11 cellular contexts compared by ENCODE assay signal in the genomic region with DNA sequence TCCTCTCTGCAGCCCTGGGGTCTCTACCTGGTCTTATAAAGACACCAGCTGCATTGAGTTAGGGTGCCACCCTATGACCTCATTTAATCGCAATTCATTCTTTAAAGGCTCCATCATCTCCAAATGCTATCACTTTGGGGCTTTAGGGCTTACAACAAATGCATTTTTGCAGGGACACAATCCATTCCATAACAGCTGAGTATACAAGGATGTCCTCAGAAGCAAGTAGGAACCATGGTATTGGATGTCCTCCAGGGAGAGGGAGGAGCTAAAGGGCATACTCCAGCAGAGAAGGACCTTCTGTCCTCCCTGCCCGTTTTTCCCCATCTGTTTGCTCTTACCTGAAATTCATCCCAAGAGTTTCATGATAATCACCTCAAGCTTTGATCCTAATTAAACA. TPM values are rescaled to one million over a fixed set of nuclear protein-coding genes. Genes with fewer than 3 reads are reported as not detected.
DNase-seq lines count a peak whose midpoint lies in the region; ATAC-seq and TF ChIP-seq lines count a peak whose summit lies in the region.
"Had no signal": no experiment of that assay in that cellular context is flagged by ENCODE, and none has a peak within 500 bp of the region (broad histone marks: within the 10 kb centered on the region; RNA-seq: fewer than 3 reads in every experiment).

No MANE protein-coding gene starts in this region.

- no peak overlapping the region for H3K27ac ChIP-seq in brain microvascular endothelial cell
- H3K27ac ChIP-seq: HL-60 had no signal

- peak; percentile 64 for ATAC-seq in left lobe of liver
- no peak for ATAC-seq in effector memory CD8-positive, alpha-beta T cell (replicated peaks)

- in situ Hi-C loops in brain microvascular endothelial cell (cut with HindIII; ENCODE audit: low pct_ligation_motif_present, low sequenced_read_pairs), result loop anchor here (25.0 kb wide), 1 partner anchor 127 kb away; a partner anchor contains a TSS

- H3K27ac Mint-ChIP-seq in effector memory CD8-positive, alpha-beta T cell, result no peak overlapping the region

- no peak for TF ChIP-seq CTCF in brain microvascular endothelial cell (IDR thresholded peaks at IDR 0.05; ENCODE audit: low read depth, low read length, missing control alignments)

- H3K4me1 Mint-ChIP-seq in effector memory CD8-positive, alpha-beta T cell (ENCODE audit: low read depth in 2 of 2), result peaks cover 0 to 4% of the 10 kb centered on the region in 2 donors

- H3K27me3 Mint-ChIP-seq in effector memory CD8-positive, alpha-beta T cell, result peaks cover 11 to 45% of the 10 kb centered on the region in 2 donors

- no peak overlapping the region for H3K4me3 Mint-ChIP-seq in effector memory CD8-positive, alpha-beta T cell

- no peaks in the 10 kb centered on the region for H3K9me3 Mint-ChIP-seq in effector memory CD8-positive, alpha-beta T cell
- H3K9me3 Mint-ChIP-seq: immature natural killer cell had no signal

- H3K27me3 ChIP-seq in brain microvascular endothelial cell (replicated peaks), result no peaks in the 10 kb centered on the region

- DNase-seq in AG20443 (ENCODE audit: low spot score) (peak; percentile 68), HuH-7 (ENCODE audit: low spot score) (peak; percentile 54), brain microvascular endothelial cell (peak; percentile 62), left lobe of liver (ENCODE audit: low spot score) (no peak), NCI-H1105 (lab: John Stamatoyannopoulos, UW) (no peak), NCI-H2081 treated with DMSO at 0.1 percent for 48 hours (lab: John Stamatoyannopoulos, UW) (no peak), amygdala (lab: John Stamatoyannopoulos, UW) (no peak)
- DNase-seq in effector memory CD8-positive, alpha-beta T cell, result no peak

- no peak overlapping the region for H3K4me3 ChIP-seq in brain microvascular endothelial cell (ENCODE audit: low read depth, low read length)
- H3K4me3 ChIP-seq: HAP-1 had no signal

- no peaks in the 10 kb centered on the region for H3K36me3 Mint-ChIP-seq in effector memory CD8-positive, alpha-beta T cell (ENCODE audit: insufficient read depth)
- H3K36me3 Mint-ChIP-seq: immature natural killer cell had no signal

- H3K36me3 ChIP-seq in brain microvascular endothelial cell (replicated peaks), result peaks cover 25% of the 10 kb centered on the region
- H3K36me3 ChIP-seq: HAP-1 had no signal

RNA-seq across cellular contexts. Expression of a gene that starts 30.3 kb away (rescaled TPM):
- 20.8 TPM for total RNA-seq in left lobe of liver

Comparison
In these comparisons a context has a peak if more than half of its experiments do, and no peak if none do; other contexts are left out.
1. DNase-seq: peak in AG20443 (single experiment), HuH-7 (single experiment) and brain microvascular endothelial cell (single experiment); none in left lobe of liver (single experiment), NCI-H1105 (single experiment), effector memory CD8-positive, alpha-beta T cell (0 of 3), NCI-H2081 treated with DMSO at 0.1 percent for 48 hours (single experiment) and amygdala (0 of 56).